In genomic region chr3:125957674-125958510, GRCh38 we compare ENCODE assay signal across 15 cellular contexts. TPM values are rescaled to one million over a fixed set of nuclear protein-coding genes. Genes with fewer than 3 reads are reported as not detected.
DNase-seq lines count a peak whose midpoint lies in the region; ATAC-seq and TF ChIP-seq lines count a peak whose summit lies in the region.
"Had no signal": no experiment of that assay in that cellular context is flagged by ENCODE, and none has a peak within 500 bp of the region (broad histone marks: within the 10 kb centered on the region; RNA-seq: fewer than 3 reads in every experiment).

No MANE protein-coding gene starts in this region.

- CTCF ChIA-PET in A673 (lab: Charles Lee): no interaction called here
- CTCF ChIA-PET in naive thymus-derived CD4-positive, alpha-beta T cell (lab: Charles Lee): no interaction called here

- intact Hi-C loops in A673 (cut with micrococcal nuclease; ENCODE audit: unreplicated experiment): no loop called here
- intact Hi-C loops in naive thymus-derived CD4-positive, alpha-beta T cell (cut with micrococcal nuclease): no loop called here

- H3K36me3 ChIP-seq in A673 (ENCODE audit: insufficient read depth, low read length, poor library complexity, severe bottlenecking): no peaks in the 10 kb centered on the region
- no peaks in the 10 kb centered on the region for H3K36me3 ChIP-seq in HUES64 (ENCODE audit: insufficient read depth, low read length)
- no peaks in the 10 kb centered on the region for H3K36me3 ChIP-seq in naive thymus-derived CD4-positive, alpha-beta T cell (ENCODE audit: control insufficient read depth in 2 of 3, insufficient read depth in 3 of 3, low read length in 3 of 3)
- H3K36me3 ChIP-seq: adrenal gland, tibial nerve had no signal

- no peak overlapping the region for H3K27ac Mint-ChIP-seq in glutamatergic neuron (ENCODE audit: unreplicated experiment)
- no peak overlapping the region for H3K27ac Mint-ChIP-seq in naive thymus-derived CD4-positive, alpha-beta T cell
- H3K27ac Mint-ChIP-seq in T-helper 2 cell treated with Interferon-gamma antibody and Interleukin-4, amounts not matched to agents 5 μg/mL and 100 μg/mL, for 36 hours: no peak overlapping the region

- H3K27me3 ChIP-seq in A673 (replicated peaks; ENCODE audit: insufficient read depth, low read depth, low read length, poor library complexity) (peaks cover 25% of the 10 kb centered on the region), HUES64 (ENCODE audit: insufficient read depth, low read length) (peaks cover 25% of the 10 kb centered on the region)
- H3K27me3 ChIP-seq in naive thymus-derived CD4-positive, alpha-beta T cell (ENCODE audit: control insufficient read depth in 2 of 2, insufficient read depth in 2 of 2, low read length in 2 of 2): no peaks in the 10 kb centered on the region
- H3K27me3 ChIP-seq: adrenal gland had no signal

- H3K4me1 ChIP-seq in A673 (ENCODE audit: insufficient read depth, low read length, poor library complexity, severe bottlenecking): no peaks in the 10 kb centered on the region
- no peaks in the 10 kb centered on the region for H3K4me1 ChIP-seq in HUES64 (ENCODE audit: insufficient read depth, low read length)
- H3K4me1 ChIP-seq in naive thymus-derived CD4-positive, alpha-beta T cell (ENCODE audit: control insufficient read depth in 2 of 2, insufficient read depth in 2 of 2, low read length in 2 of 2): no peaks in the 10 kb centered on the region
- H3K4me1 ChIP-seq: adrenal gland had no signal

- peaks cover 9% of the 10 kb centered on the region for H3K27me3 Mint-ChIP-seq in glutamatergic neuron (ENCODE audit: unreplicated experiment)
- H3K27me3 Mint-ChIP-seq in naive thymus-derived CD4-positive, alpha-beta T cell: peaks cover 13 to 36% (median 19%) of the 10 kb centered on the region in 5 donors
- H3K27me3 Mint-ChIP-seq in T-helper 2 cell treated with Interferon-gamma antibody and Interleukin-4, amounts not matched to agents 5 μg/mL and 100 μg/mL, for 36 hours (ENCODE audit: low read depth): peaks cover 12% of the 10 kb centered on the region

- WGBS in HUES64: 3% methylated on average over 74 of the region's 75 CpGs

- DNase-seq in A673 (ENCODE audit: low spot score) (peak; percentile 33), glutamatergic neuron (peak; percentile 30), T1000 (lab: John Stamatoyannopoulos, UW) (no peak), cerebellum (ENCODE audit: low spot score) (no peak)
- no peak for DNase-seq in naive thymus-derived CD4-positive, alpha-beta T cell
- no peak for DNase-seq in T-helper 2 cell treated with Interferon-gamma antibody and Interleukin-4, amounts not matched to agents 5 μg/mL and 100 μg/mL, for 36 hours (ENCODE audit: low spot score)
- no peak for DNase-seq in activated naive CD4-positive, alpha-beta T cell treated with anti-CD3 and anti-CD28 coated beads, Interleukin-2, amount 50 U/mL, for 16 hours
- DNase-seq: activated CD4-positive, CD25-positive, alpha-beta regulatory T cell; cortex of kidney; DMS153; NCI-H226 had no signal

- H3K4me3 ChIP-seq in A673 (ENCODE audit: low read depth, low read length, poor library complexity, severe bottlenecking) (peak overlapping the region; percentile 31), HUES64 (ENCODE audit: low read length) (peak overlapping the region; percentile 45)
- H3K4me3 ChIP-seq in naive thymus-derived CD4-positive, alpha-beta T cell (ENCODE audit: low read length): no peak overlapping the region
- H3K4me3 ChIP-seq: tibial nerve had no signal

- H3K9me3 ChIP-seq in A673 (ENCODE audit: low read depth, low read length, poor library complexity, severe bottlenecking) (no peaks in the 10 kb centered on the region), HUES64 (ENCODE audit: insufficient read depth, low read depth, low read length) (no peaks in the 10 kb centered on the region)
- no peaks in the 10 kb centered on the region for H3K9me3 ChIP-seq in naive thymus-derived CD4-positive, alpha-beta T cell (ENCODE audit: control insufficient read depth in 2 of 3, low read length in 3 of 3)
- H3K9me3 ChIP-seq: adrenal gland had no signal

- no peaks in the 10 kb centered on the region for H3K4me1 Mint-ChIP-seq in glutamatergic neuron (ENCODE audit: low read depth, unreplicated experiment)
- no peaks in the 10 kb centered on the region for H3K4me1 Mint-ChIP-seq in naive thymus-derived CD4-positive, alpha-beta T cell
- H3K4me1 Mint-ChIP-seq in T-helper 2 cell treated with Interferon-gamma antibody and Interleukin-4, amounts not matched to agents 5 μg/mL and 100 μg/mL, for 36 hours (ENCODE audit: low read depth): peaks cover 2% of the 10 kb centered on the region

- ATAC-seq in naive thymus-derived CD4-positive, alpha-beta T cell: peak; percentile 56

- no TSS peak for BruUV-seq in A673 (replicated peaks; lab: Mats Ljungman, UMichigan)

- peaks cover 3% of the 10 kb centered on the region for H3K9me3 Mint-ChIP-seq in glutamatergic neuron (ENCODE audit: unreplicated experiment)
- peaks cover 0 to 8% (median 0%) of the 10 kb centered on the region in 11 donors for H3K9me3 Mint-ChIP-seq in naive thymus-derived CD4-positive, alpha-beta T cell
- H3K9me3 Mint-ChIP-seq in T-helper 2 cell treated with Interferon-gamma antibody and Interleukin-4, amounts not matched to agents 5 μg/mL and 100 μg/mL, for 36 hours: no peaks in the 10 kb centered on the region

- no peak for TF ChIP-seq CTCF in A673 (conservative IDR thresholded peaks at IDR 0.05; ENCODE audit: low read depth, low read length)
- no peak for TF ChIP-seq CTCF in glutamatergic neuron (IDR thresholded peaks at IDR 0.05; ENCODE audit: partially characterized antibody, unreplicated experiment)

- H3K4me3 Mint-ChIP-seq in glutamatergic neuron (ENCODE audit: unreplicated experiment): no peak overlapping the region
- no peak overlapping the region for H3K4me3 Mint-ChIP-seq in naive thymus-derived CD4-positive, alpha-beta T cell
- H3K4me3 Mint-ChIP-seq in T-helper 2 cell treated with Interferon-gamma antibody and Interleukin-4, amounts not matched to agents 5 μg/mL and 100 μg/mL, for 36 hours: no peak overlapping the region

- POLR2A ChIA-PET in A673 (lab: Charles Lee; ENCODE audit: low non-redundant PET): interaction anchor here (0.6 kb wide), 1 partner anchor 711 kb away, joined by 3 read pairs; no protein-coding TSS in a partner anchor
- POLR2A ChIA-PET in naive thymus-derived CD4-positive, alpha-beta T cell (lab: Charles Lee): no interaction called here

- H3K27ac ChIP-seq in A673 (ENCODE audit: low read depth, low read length, poor library complexity, severe bottlenecking): no peak overlapping the region
- H3K27ac ChIP-seq in HUES64 (ENCODE audit: low read depth, low read length): no peak overlapping the region
- no peak overlapping the region for H3K27ac ChIP-seq in naive thymus-derived CD4-positive, alpha-beta T cell (ENCODE audit: low read depth, low read length)
- H3K27ac ChIP-seq: adrenal gland, tibial nerve had no signal

- peaks cover 5% of the 10 kb centered on the region for H3K36me3 Mint-ChIP-seq in glutamatergic neuron (ENCODE audit: unreplicated experiment)
- peaks cover 0 to 3% (median 0%) of the 10 kb centered on the region in 5 donors for H3K36me3 Mint-ChIP-seq in naive thymus-derived CD4-positive, alpha-beta T cell
- no peaks in the 10 kb centered on the region for H3K36me3 Mint-ChIP-seq in T-helper 2 cell treated with Interferon-gamma antibody and Interleukin-4, amounts not matched to agents 5 μg/mL and 100 μg/mL, for 36 hours (ENCODE audit: low read depth)

- peak overlapping the region; percentile 40; the same call in 1 of the 2 replicates for H3K9ac ChIP-seq in HUES64 (ENCODE audit: low read depth, low read length)

RNA-seq across cellular contexts. Expression of gene ROPN1B, which starts 11.1 kb away (rescaled TPM):
- not detected in 2 replicates for total RNA-seq in A673 (2021)
- not detected for polyA plus RNA-seq in HUES64 (2013, experiment 1 of 2)
- polyA plus RNA-seq in HUES64 (2013, experiment 2 of 2): not detected
- not detected for total RNA-seq in glutamatergic neuron (ENCODE audit: unreplicated experiment)
- total RNA-seq in naive thymus-derived CD4-positive, alpha-beta T cell: not detected
- under 1 TPM in 1 of 2 donors, not detected in 1; 0.26 TPM for polyA plus RNA-seq in naive thymus-derived CD4-positive, alpha-beta T cell
- 0.64 TPM for total RNA-seq in cerebellum
- total RNA-seq: pulmonary artery endothelial cell had no signal

Comparison
In these comparisons a context has a peak if more than half of its experiments do, and no peak if none do; other contexts are left out.
1. DNase-seq: peak in A673 (single experiment) and glutamatergic neuron (single experiment); none in naive thymus-derived CD4-positive, alpha-beta T cell (0 of 9), T1000 (single experiment), T-helper 2 cell treated with Interferon-gamma antibody and Interleukin-4, amounts not matched to agents 5 μg/mL and 100 μg/mL, for 36 hours (single experiment), activated naive CD4-positive, alpha-beta T cell treated with anti-CD3 and anti-CD28 coated beads, Interleukin-2, amount 50 U/mL, for 16 hours (single experiment) and cerebellum (single experiment).